Comparison of ENCODE assay signal across 25 cellular contexts in the genomic region with DNA sequence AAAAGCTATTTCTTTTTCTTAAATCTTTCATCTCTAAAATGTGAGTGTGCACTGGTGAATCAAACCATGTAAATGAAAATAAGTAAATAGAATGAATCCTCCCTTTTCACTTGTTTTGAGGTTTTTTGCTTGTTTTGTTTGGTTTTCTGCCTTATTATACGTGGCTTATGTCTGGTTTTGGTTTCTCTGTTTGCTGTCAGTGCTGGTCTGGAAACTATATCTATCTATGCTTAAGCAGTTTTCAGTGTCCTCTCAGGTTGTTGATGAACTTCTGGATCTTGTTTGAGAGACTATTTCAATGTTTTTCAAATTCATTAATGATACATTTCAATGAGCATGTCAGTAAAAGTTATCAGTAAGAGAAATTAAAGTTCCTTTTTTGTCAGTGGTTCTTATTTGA.
"Had no signal": no experiment of that assay in that cellular context is flagged by ENCODE, and none has a peak within 500 bp of the region (broad histone marks: within the 10 kb centered on the region; RNA-seq: fewer than 3 reads in every experiment).

No MANE protein-coding gene starts in this region.

- H3K27me3 ChIP-seq: colonic mucosa, gastrocnemius medialis, heart right ventricle, neutrophil, spleen, testis, transverse colon had no signal

- H3K9me3 Mint-ChIP-seq: endodermal cell; naive thymus-derived CD8-positive, alpha-beta T cell; stimulated activated memory B cell treated with anti-CD40 and anti-IgM and Interleukin-4, amounts not matched to agents 10 μg/mL and 1 μg/mL and 100 μg/mL, for 72 hours; stimulated activated naive CD8-positive, alpha-beta T cell treated with anti-CD3 and anti-CD28 coated beads, Interleukin-15, Interleukin-2, amounts not matched to agents 100 ng/mL and 50 ng/mL, for 24 hours had no signal

- FAIRE-seq: endothelial cell of umbilical vein had no signal

- H3K36me3 ChIP-seq: colonic mucosa had no signal

- H3K4me1 ChIP-seq: colonic mucosa, gastrocnemius medialis, testis had no signal

- ATAC-seq: gastrocnemius medialis; heart right ventricle; left lobe of liver; mucosa of descending colon; naive thymus-derived CD8-positive, alpha-beta T cell; sciatic nerve; stimulated activated memory B cell treated with anti-CD40 and anti-IgM and Interleukin-4, amounts not matched to agents 10 μg/mL and 1 μg/mL and 100 μg/mL, for 72 hours had no signal

- H3K4me3 ChIP-seq: colonic mucosa, gastrocnemius medialis, heart right ventricle, mucosa of descending colon, spleen, testis, transverse colon had no signal

- H3K27ac Mint-ChIP-seq: endodermal cell; stimulated activated memory B cell treated with anti-CD40 and anti-IgM and Interleukin-4, amounts not matched to agents 10 μg/mL and 1 μg/mL and 100 μg/mL, for 72 hours; stimulated activated naive CD8-positive, alpha-beta T cell treated with anti-CD3 and anti-CD28 coated beads, Interleukin-15, Interleukin-2, amounts not matched to agents 100 ng/mL and 50 ng/mL, for 24 hours had no signal

- H3K4me3 Mint-ChIP-seq: endodermal cell; naive thymus-derived CD8-positive, alpha-beta T cell; stimulated activated memory B cell treated with anti-CD40 and anti-IgM and Interleukin-4, amounts not matched to agents 10 μg/mL and 1 μg/mL and 100 μg/mL, for 72 hours; stimulated activated naive CD8-positive, alpha-beta T cell treated with anti-CD3 and anti-CD28 coated beads, Interleukin-15, Interleukin-2, amounts not matched to agents 100 ng/mL and 50 ng/mL, for 24 hours had no signal

- H3K27me3 Mint-ChIP-seq: naive thymus-derived CD8-positive, alpha-beta T cell; stimulated activated memory B cell treated with anti-CD40 and anti-IgM and Interleukin-4, amounts not matched to agents 10 μg/mL and 1 μg/mL and 100 μg/mL, for 72 hours; stimulated activated naive CD8-positive, alpha-beta T cell treated with anti-CD3 and anti-CD28 coated beads, Interleukin-15, Interleukin-2, amounts not matched to agents 100 ng/mL and 50 ng/mL, for 24 hours had no signal

- H3K9me3 ChIP-seq: colonic mucosa, gastrocnemius medialis, heart right ventricle, mucosa of descending colon, neutrophil, spleen, testis, transverse colon had no signal

- DNase-seq: colonic mucosa; dermis blood vessel endothelial cell; effector CD4-positive, alpha-beta T cell; endodermal cell; erythroblast; gastrocnemius medialis; heart right ventricle; hypothalamus; islet precursor cell; mammary epithelial cell; mucosa of descending colon; naive thymus-derived CD8-positive, alpha-beta T cell; posterior cingulate gyrus; spleen; stimulated activated CD4-positive, alpha-beta T cell treated with anti-CD3 and anti-CD28 coated beads, Interleukin-15, amount 100 ng/mL, for 24 hours; stimulated activated CD4-positive, alpha-beta T cell treated with anti-CD3 and anti-CD28 coated beads, Interleukin-1b, Interleukin-23, amount 100 ng/mL, for 48 hours; stimulated activated CD4-positive, alpha-beta T cell treated with anti-CD3 and anti-CD28 coated beads, Interleukin-4, amount 100 ng/mL, for 24 hours; testis; transverse colon had no signal
